5 cellular contexts compared by ENCODE assay signal in genomic region chr4:72864277-72864676, GRCh38.
DNase-seq lines count a peak whose midpoint lies in the region; ATAC-seq and TF ChIP-seq lines count a peak whose summit lies in the region.
"Not testable (repeated sequence)": the region's sequence is repeated elsewhere in the genome, so short reads cannot be mapped to it uniquely, and the experiment has no call there.

No MANE protein-coding gene starts in this region.

- not testable (repeated sequence) for DNase-seq in activated CD4-positive, alpha-beta T cell treated with anti-CD3 and anti-CD28 coated beads for 36 hours; activated T-cell treated with anti-CD3 and anti-CD28 coated beads, Interleukin-2, amount 50 U/mL, for 24 hours; activated T-cell treated with anti-CD3 and anti-CD28 coated beads, Interleukin-2, amount 50 U/mL, for 72 hours

- H3K4me3 Mint-ChIP-seq in activated CD4-positive, alpha-beta T cell treated with anti-CD3 and anti-CD28 coated beads for 36 hours; activated T-cell treated with anti-CD3 and anti-CD28 coated beads, Interleukin-2, amount 50 U/mL, for 24 hours; activated T-cell treated with anti-CD3 and anti-CD28 coated beads, Interleukin-2, amount 50 U/mL, for 72 hours; activated naive CD4-positive, alpha-beta T cell treated with anti-CD3 and anti-CD28 coated beads, Interleukin-2, amount 50 U/mL, for 24 hours: not testable (repeated sequence)

- H3K9me3 Mint-ChIP-seq in activated CD4-positive, alpha-beta T cell treated with anti-CD3 and anti-CD28 coated beads for 36 hours (ENCODE audit: low read depth); activated T-cell treated with anti-CD3 and anti-CD28 coated beads, Interleukin-2, amount 50 U/mL, for 24 hours; activated T-cell treated with anti-CD3 and anti-CD28 coated beads, Interleukin-2, amount 50 U/mL, for 72 hours; activated naive CD4-positive, alpha-beta T cell treated with anti-CD3 and anti-CD28 coated beads, Interleukin-2, amount 50 U/mL, for 24 hours: not testable (repeated sequence)

- H3K4me2 ChIP-seq in parathyroid adenoma (ENCODE audit: low read length) = not testable (repeated sequence)

- POLR2A ChIA-PET in activated CD4-positive, alpha-beta T cell treated with anti-CD3 and anti-CD28 coated beads for 36 hours (lab: Charles Lee) = not testable (repeated sequence)

- TF ChIP-seq CTCF in parathyroid adenoma (IDR thresholded peaks at IDR 0.05) = not testable (repeated sequence)

- H3K9me3 ChIP-seq in parathyroid adenoma (ENCODE audit: control insufficient read depth, low read length) = not testable (repeated sequence)

- not testable (repeated sequence) for H3K4me3 ChIP-seq in parathyroid adenoma (ENCODE audit: low read depth, low read length)

- not testable (repeated sequence) for H3K36me3 ChIP-seq in parathyroid adenoma (ENCODE audit: control insufficient read depth, insufficient read depth, low read length)

- H3K27ac ChIP-seq in parathyroid adenoma = peak overlapping the region; percentile 56

- peak; percentile 78 for ATAC-seq in activated CD4-positive, alpha-beta T cell treated with anti-CD3 and anti-CD28 coated beads for 36 hours
- peak; percentile 58 to 60 for ATAC-seq in activated T-cell treated with anti-CD3 and anti-CD28 coated beads, Interleukin-2, amount 50 U/mL, for 72 hours (replicated peaks in 1 of 2)

- intact Hi-C loops in activated CD4-positive, alpha-beta T cell treated with anti-CD3 and anti-CD28 coated beads for 36 hours (cut with DNase I, micrococcal nuclease) = not testable (repeated sequence)

- peak overlapping the region; percentile 32 for H3K27ac Mint-ChIP-seq in activated CD4-positive, alpha-beta T cell treated with anti-CD3 and anti-CD28 coated beads for 36 hours
- peak overlapping the region; percentile 19 for H3K27ac Mint-ChIP-seq in activated T-cell treated with anti-CD3 and anti-CD28 coated beads, Interleukin-2, amount 50 U/mL, for 24 hours
- not testable (repeated sequence) for H3K27ac Mint-ChIP-seq in activated T-cell treated with anti-CD3 and anti-CD28 coated beads, Interleukin-2, amount 50 U/mL, for 72 hours
- peak overlapping the region; percentile 56 for H3K27ac Mint-ChIP-seq in activated naive CD4-positive, alpha-beta T cell treated with anti-CD3 and anti-CD28 coated beads, Interleukin-2, amount 50 U/mL, for 24 hours

- not testable (repeated sequence) for H3K4me1 Mint-ChIP-seq in activated CD4-positive, alpha-beta T cell treated with anti-CD3 and anti-CD28 coated beads for 36 hours; activated T-cell treated with anti-CD3 and anti-CD28 coated beads, Interleukin-2, amount 50 U/mL, for 24 hours (ENCODE audit: low read depth); activated T-cell treated with anti-CD3 and anti-CD28 coated beads, Interleukin-2, amount 50 U/mL, for 72 hours (ENCODE audit: low read depth); activated naive CD4-positive, alpha-beta T cell treated with anti-CD3 and anti-CD28 coated beads, Interleukin-2, amount 50 U/mL, for 24 hours

- H3K36me3 Mint-ChIP-seq in activated CD4-positive, alpha-beta T cell treated with anti-CD3 and anti-CD28 coated beads for 36 hours (ENCODE audit: low read depth); activated T-cell treated with anti-CD3 and anti-CD28 coated beads, Interleukin-2, amount 50 U/mL, for 24 hours (ENCODE audit: low read depth); activated T-cell treated with anti-CD3 and anti-CD28 coated beads, Interleukin-2, amount 50 U/mL, for 72 hours (ENCODE audit: insufficient read depth in 2 of 2); activated naive CD4-positive, alpha-beta T cell treated with anti-CD3 and anti-CD28 coated beads, Interleukin-2, amount 50 U/mL, for 24 hours: not testable (repeated sequence)

- not testable (repeated sequence) for H3K27me3 Mint-ChIP-seq in activated CD4-positive, alpha-beta T cell treated with anti-CD3 and anti-CD28 coated beads for 36 hours; activated T-cell treated with anti-CD3 and anti-CD28 coated beads, Interleukin-2, amount 50 U/mL, for 24 hours; activated T-cell treated with anti-CD3 and anti-CD28 coated beads, Interleukin-2, amount 50 U/mL, for 72 hours (ENCODE audit: low read depth); activated naive CD4-positive, alpha-beta T cell treated with anti-CD3 and anti-CD28 coated beads, Interleukin-2, amount 50 U/mL, for 24 hours

- not testable (repeated sequence) for H3K79me2 ChIP-seq in parathyroid adenoma

- not testable (repeated sequence) for H3K4me1 ChIP-seq in parathyroid adenoma

- not testable (repeated sequence) for H3K9ac ChIP-seq in parathyroid adenoma

- not testable (repeated sequence) for H3K27me3 ChIP-seq in parathyroid adenoma (ENCODE audit: control insufficient read depth, insufficient read depth, low read length)

- CTCF ChIA-PET in activated CD4-positive, alpha-beta T cell treated with anti-CD3 and anti-CD28 coated beads for 36 hours (lab: Charles Lee) = not testable (repeated sequence)

- not testable (repeated sequence) for H2AFZ ChIP-seq in parathyroid adenoma
